In the genomic region with DNA sequence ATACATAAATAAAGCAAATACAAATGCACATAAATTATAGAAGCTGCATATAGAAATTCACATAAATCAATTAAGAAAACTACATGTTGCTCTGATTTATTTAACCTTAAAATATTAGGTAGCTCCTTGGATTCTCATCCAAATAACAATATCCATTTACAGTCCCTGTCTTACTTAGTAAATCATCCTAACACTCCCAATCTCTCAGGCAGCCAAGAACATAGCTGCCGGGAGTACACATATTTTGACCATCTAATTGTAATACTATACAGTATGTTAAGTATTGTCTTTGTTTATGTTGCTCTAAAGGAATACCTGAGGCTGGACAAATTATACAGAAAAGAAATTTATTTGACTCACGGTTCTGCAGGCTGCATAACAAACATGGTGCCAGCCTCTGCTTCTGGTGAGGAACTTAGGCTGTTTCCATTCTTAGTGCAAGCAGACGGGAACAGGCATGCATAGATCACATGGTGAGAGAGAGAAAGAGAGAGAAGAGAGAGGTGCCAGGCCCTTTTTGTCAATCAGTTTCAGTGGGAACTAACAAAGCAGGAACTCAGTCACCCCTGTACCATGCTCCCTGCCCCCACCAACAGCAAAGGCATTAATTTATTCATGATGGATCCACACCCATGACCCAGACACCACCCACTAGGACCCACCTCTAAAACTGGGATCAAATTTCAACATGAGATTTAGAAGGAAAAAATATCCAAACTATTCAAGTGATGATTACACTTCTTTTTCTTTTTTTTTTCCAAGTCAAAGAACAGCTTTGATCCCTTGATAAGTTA, we compare ENCODE assay signal across 23 cellular contexts.
DNase-seq lines count a peak whose midpoint lies in the region; TF ChIP-seq lines count a peak whose summit lies in the region.
"Had no signal": no experiment of that assay in that cellular context is flagged by ENCODE, and none has a peak within 500 bp of the region (broad histone marks: within the 10 kb centered on the region; RNA-seq: fewer than 3 reads in every experiment).

No MANE protein-coding gene starts in this region.

- no peak for TF ChIP-seq CTCF in Caco-2 (IDR thresholded peaks at IDR 0.05; ENCODE audit: insufficient read depth in 1 of 2, low read depth in 1 of 2, low read length in 1 of 2, severe bottlenecking in 1 of 2, unreplicated experiment in 1 of 2)
- TF ChIP-seq CTCF in glutamatergic neuron (IDR thresholded peaks at IDR 0.05; ENCODE audit: partially characterized antibody, unreplicated experiment) = no peak

- H3K27me3 Mint-ChIP-seq in Caco-2 (ENCODE audit: insufficient read depth, unreplicated experiment) = no peaks in the 10 kb centered on the region
- H3K27me3 Mint-ChIP-seq in glutamatergic neuron (ENCODE audit: unreplicated experiment) = no peaks in the 10 kb centered on the region
- H3K27me3 Mint-ChIP-seq: activated CD4-positive, alpha-beta T cell treated with anti-CD3 and anti-CD28 coated beads for 36 hours; naive thymus-derived CD4-positive, alpha-beta T cell had no signal

- intact Hi-C loops in Caco-2 (cut with micrococcal nuclease; ENCODE audit: unreplicated experiment) = no loop called here

- no peak overlapping the region for H3K27ac Mint-ChIP-seq in Caco-2 (ENCODE audit: unreplicated experiment)
- no peak overlapping the region for H3K27ac Mint-ChIP-seq in glutamatergic neuron (ENCODE audit: unreplicated experiment)
- H3K27ac Mint-ChIP-seq: activated CD4-positive, alpha-beta T cell treated with anti-CD3 and anti-CD28 coated beads for 36 hours; activated CD8-positive, alpha-beta T cell treated with anti-CD3 and anti-CD28 coated beads, Interleukin-2, amount 10 ng/mL, durations not matched to agents 7 days and 5 days; activated naive CD4-positive, alpha-beta T cell treated with anti-CD3 and anti-CD28 coated beads, Interleukin-2, amount 50 U/mL, for 72 hours; naive thymus-derived CD4-positive, alpha-beta T cell; stimulated activated effector memory CD8-positive, alpha-beta T cell treated with anti-CD3 and anti-CD28 coated beads, Interleukin-12 subunit alpha, Interleukin-12 subunit beta, amount 100 ng/mL, for 72 hours had no signal

- DNase-seq in Caki2 (ENCODE audit: low read depth) (peak; percentile 2), OCI-M1 (lab: John Stamatoyannopoulos, UW) (peak; percentile 80), globus pallidus (ENCODE audit: low spot score) (peak; percentile 54), pons (ENCODE audit: low spot score) (peak; percentile 76), Caco-2 (no peak), NCI-H1436 (lab: John Stamatoyannopoulos, UW) (no peak), glutamatergic neuron (no peak)
- DNase-seq: activated CD4-positive, alpha-beta T cell treated with anti-CD3 and anti-CD28 coated beads for 36 hours; activated CD8-positive, alpha-beta T cell treated with anti-CD3 and anti-CD28 coated beads, Interleukin-2, amount 10 ng/mL, durations not matched to agents 7 days and 5 days; effector memory CD4-positive, alpha-beta T cell; EL; GOT3; left colon; naive thymus-derived CD4-positive, alpha-beta T cell; NCI-H1436 treated with DMSO at 0.1 percent for 48 hours; NCI-H510A treated with DMSO at 0.1 percent for 48 hours; occipital lobe; SIG-M5; stimulated activated CD4-positive, alpha-beta T cell treated with anti-CD3 and anti-CD28 coated beads, Interleukin-12 subunit alpha, Interleukin-12 subunit beta, amount 100 ng/mL, for 4 hours; stimulated activated CD4-positive, alpha-beta T cell treated with anti-CD3 and anti-CD28 coated beads, Interleukin-4, amount 100 ng/mL, for 24 hours; upper lobe of left lung had no signal

- H3K4me1 ChIP-seq in Caco-2 = no peaks in the 10 kb centered on the region
- H3K4me1 ChIP-seq: upper lobe of left lung had no signal

- H3K36me3 Mint-ChIP-seq in Caco-2 (ENCODE audit: insufficient read depth, unreplicated experiment) = no peaks in the 10 kb centered on the region
- no peaks in the 10 kb centered on the region for H3K36me3 Mint-ChIP-seq in glutamatergic neuron (ENCODE audit: unreplicated experiment)
- H3K36me3 Mint-ChIP-seq: activated naive CD4-positive, alpha-beta T cell treated with anti-CD3 and anti-CD28 coated beads, Interleukin-2, amount 50 U/mL, for 72 hours; naive thymus-derived CD4-positive, alpha-beta T cell; stimulated activated effector memory CD8-positive, alpha-beta T cell treated with anti-CD3 and anti-CD28 coated beads, Interleukin-12 subunit alpha, Interleukin-12 subunit beta, amount 100 ng/mL, for 72 hours had no signal

- POLR2A ChIA-PET in Caco-2 (lab: Charles Lee) = no interaction called here

- CTCF ChIA-PET in Caco-2 (lab: Charles Lee) = no interaction called here

- H3K4me1 Mint-ChIP-seq in Caco-2 (ENCODE audit: low read depth, unreplicated experiment) (no peaks in the 10 kb centered on the region), glutamatergic neuron (ENCODE audit: low read depth, unreplicated experiment) (peaks cover 4% of the 10 kb centered on the region)
- H3K4me1 Mint-ChIP-seq: activated CD4-positive, alpha-beta T cell treated with anti-CD3 and anti-CD28 coated beads for 36 hours; naive thymus-derived CD4-positive, alpha-beta T cell; stimulated activated effector memory CD8-positive, alpha-beta T cell treated with anti-CD3 and anti-CD28 coated beads, Interleukin-12 subunit alpha, Interleukin-12 subunit beta, amount 100 ng/mL, for 72 hours had no signal

- H3K36me3 ChIP-seq in Caco-2 (ENCODE audit: control insufficient read depth, insufficient read depth, low read length) = no peaks in the 10 kb centered on the region
- H3K36me3 ChIP-seq: upper lobe of left lung had no signal

- no TSS peak for BruUV-seq in Caco-2 (replicated peaks; lab: Mats Ljungman, UMichigan)

- no peaks in the 10 kb centered on the region for H3K9me3 Mint-ChIP-seq in Caco-2 (ENCODE audit: unreplicated experiment)
- no peaks in the 10 kb centered on the region for H3K9me3 Mint-ChIP-seq in glutamatergic neuron (ENCODE audit: unreplicated experiment)

- in situ Hi-C loops in Caki2 (cut with HindIII; ENCODE audit: low pct_unique_long_range_greater_than_20kb, low sequenced_read_pairs) = no loop called here

- no peaks in the 10 kb centered on the region for H3K27me3 ChIP-seq in Caco-2 (replicated peaks; ENCODE audit: control insufficient read depth, insufficient read depth, low read length)
- H3K27me3 ChIP-seq: upper lobe of left lung had no signal

- H3K9me3 ChIP-seq in Caco-2 = no peaks in the 10 kb centered on the region
- H3K9me3 ChIP-seq: upper lobe of left lung had no signal

- H3K4me3 ChIP-seq in Caco-2 (ENCODE audit: low read depth, low read length) = no peak overlapping the region
- H3K4me3 ChIP-seq: upper lobe of left lung had no signal

- H3K4me3 Mint-ChIP-seq in Caco-2 (ENCODE audit: unreplicated experiment) (no peak overlapping the region), glutamatergic neuron (ENCODE audit: unreplicated experiment) (no peak overlapping the region)
- H3K4me3 Mint-ChIP-seq: activated CD4-positive, alpha-beta T cell treated with anti-CD3 and anti-CD28 coated beads for 36 hours; activated CD8-positive, alpha-beta T cell treated with anti-CD3 and anti-CD28 coated beads, Interleukin-2, amount 10 ng/mL, durations not matched to agents 7 days and 5 days; naive thymus-derived CD4-positive, alpha-beta T cell; stimulated activated effector memory CD8-positive, alpha-beta T cell treated with anti-CD3 and anti-CD28 coated beads, Interleukin-12 subunit alpha, Interleukin-12 subunit beta, amount 100 ng/mL, for 72 hours had no signal

Comparison
In these comparisons a context has a peak if more than half of its experiments do, and no peak if none do; other contexts are left out.
1. DNase-seq: peak in Caki2 (single experiment), OCI-M1 (single experiment), globus pallidus (single experiment) and pons (single experiment); none in Caco-2 (0 of 2), NCI-H1436 (single experiment) and glutamatergic neuron (single experiment).